Comparison of ENCODE assay signal across 1 cellular context in the genomic region with DNA sequence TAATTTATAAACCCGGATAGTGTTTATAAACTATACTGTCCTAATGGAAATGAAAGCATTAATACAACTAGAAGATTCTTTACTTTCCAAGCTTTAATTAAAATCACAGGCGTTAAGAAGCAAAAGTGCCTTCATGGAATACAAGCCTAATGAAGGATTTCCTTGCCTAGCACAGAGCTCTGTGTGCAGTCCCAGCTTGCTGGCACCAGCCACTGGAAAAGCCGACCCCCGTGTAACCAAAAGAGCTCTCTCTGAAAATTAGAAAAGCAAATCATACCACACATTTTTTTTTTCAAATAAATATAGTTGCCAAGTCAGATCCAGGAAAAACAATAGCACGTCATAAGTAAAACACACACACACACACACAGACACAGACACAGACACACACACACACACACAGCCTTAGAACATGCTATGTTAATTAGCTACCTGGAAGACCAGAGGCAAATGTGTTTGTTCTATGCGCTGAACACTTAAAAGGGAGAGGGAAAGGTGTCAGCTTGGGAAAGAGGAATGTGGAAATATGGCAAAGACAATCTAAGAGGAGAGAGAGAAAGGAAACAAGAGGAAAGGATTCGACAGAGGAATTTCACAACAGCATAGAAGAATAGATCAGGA.
TF ChIP-seq lines count a peak whose summit lies in the region.

No MANE protein-coding gene starts in this region.

TF ChIP-seq in HepG2, 621 proteins besides CTCF, POLR2A, EP300 and RAD21 (continued from another document):
- TF ChIP-seq, protein P1, sequence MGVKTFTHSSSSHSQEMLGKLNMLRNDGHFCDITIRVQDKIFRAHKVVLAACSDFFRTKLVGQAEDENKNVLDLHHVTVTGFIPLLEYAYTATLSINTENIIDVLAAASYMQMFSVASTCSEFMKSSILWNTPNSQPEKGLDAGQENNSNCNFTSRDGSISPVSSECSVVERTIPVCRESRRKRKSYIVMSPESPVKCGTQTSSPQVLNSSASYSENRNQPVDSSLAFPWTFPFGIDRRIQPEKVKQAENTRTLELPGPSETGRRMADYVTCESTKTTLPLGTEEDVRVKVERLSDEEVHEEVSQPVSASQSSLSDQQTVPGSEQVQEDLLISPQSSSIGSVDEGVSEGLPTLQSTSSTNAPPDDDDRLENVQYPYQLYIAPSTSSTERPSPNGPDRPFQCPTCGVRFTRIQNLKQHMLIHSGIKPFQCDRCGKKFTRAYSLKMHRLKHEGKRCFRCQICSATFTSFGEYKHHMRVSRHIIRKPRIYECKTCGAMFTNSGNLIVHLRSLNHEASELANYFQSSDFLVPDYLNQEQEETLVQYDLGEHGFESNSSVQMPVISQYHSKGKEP (CRISPR knock-in tag; IDR thresholded peaks at IDR 0.05): no peak
- TF ChIP-seq ZNF563 (CRISPR knock-in tag; IDR thresholded peaks at IDR 0.05) (no peak), FOXO1 (CRISPR knock-in tag; IDR thresholded peaks at IDR 0.05) (no peak), KLF12 (CRISPR knock-in tag; IDR thresholded peaks at IDR 0.05; ENCODE audit: borderline replicate concordance) (no peak), FOXP1 (IDR thresholded peaks at IDR 0.05) (no peak), FOXP1 (CRISPR knock-in tag; IDR thresholded peaks at IDR 0.05) (no peak), TSC22D2 (CRISPR knock-in tag; IDR thresholded peaks at IDR 0.05; ENCODE audit: borderline replicate concordance) (no peak), ZSCAN30 (CRISPR knock-in tag; IDR thresholded peaks at IDR 0.05) (no peak), ZNF382 (CRISPR knock-in tag; IDR thresholded peaks at IDR 0.05; ENCODE audit: borderline replicate concordance) (no peak), NFIC (IDR thresholded peaks at IDR 0.05; ENCODE audit: low read length) (no peak), NBN (conservative IDR thresholded peaks at IDR 0.05) (no peak)
- TF ChIP-seq, protein P2, sequence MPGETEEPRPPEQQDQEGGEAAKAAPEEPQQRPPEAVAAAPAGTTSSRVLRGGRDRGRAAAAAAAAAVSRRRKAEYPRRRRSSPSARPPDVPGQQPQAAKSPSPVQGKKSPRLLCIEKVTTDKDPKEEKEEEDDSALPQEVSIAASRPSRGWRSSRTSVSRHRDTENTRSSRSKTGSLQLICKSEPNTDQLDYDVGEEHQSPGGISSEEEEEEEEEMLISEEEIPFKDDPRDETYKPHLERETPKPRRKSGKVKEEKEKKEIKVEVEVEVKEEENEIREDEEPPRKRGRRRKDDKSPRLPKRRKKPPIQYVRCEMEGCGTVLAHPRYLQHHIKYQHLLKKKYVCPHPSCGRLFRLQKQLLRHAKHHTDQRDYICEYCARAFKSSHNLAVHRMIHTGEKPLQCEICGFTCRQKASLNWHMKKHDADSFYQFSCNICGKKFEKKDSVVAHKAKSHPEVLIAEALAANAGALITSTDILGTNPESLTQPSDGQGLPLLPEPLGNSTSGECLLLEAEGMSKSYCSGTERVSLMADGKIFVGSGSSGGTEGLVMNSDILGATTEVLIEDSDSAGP (CRISPR knock-in tag; IDR thresholded peaks at IDR 0.05; ENCODE audit: borderline replicate concordance): no peak
